Comparison of ENCODE assay signal across 10 cellular contexts in genomic region chr15:94232107-94232506, GRCh38. TPM values are rescaled to one million over a fixed set of nuclear protein-coding genes. Genes with fewer than 3 reads are reported as not detected.
DNase-seq lines count a peak whose midpoint lies in the region; ATAC-seq, FAIRE-seq and TF ChIP-seq lines count a peak whose summit lies in the region.
"Had no signal": no experiment of that assay in that cellular context is flagged by ENCODE, and none has a peak within 500 bp of the region (broad histone marks: within the 10 kb centered on the region; RNA-seq: fewer than 3 reads in every experiment).

No MANE protein-coding gene starts in this region.

- peak overlapping the region; percentile 82 for H3K4me3 Mint-ChIP-seq in progenitor cell of endocrine pancreas (ENCODE audit: low read depth)

- TF ChIP-seq POLR2A in endothelial cell of umbilical vein (IDR thresholded peaks at IDR 0.05; ENCODE audit: low read depth, low read length) (no peak), lower leg skin (IDR thresholded peaks at IDR 0.05) (no peak)

- no peaks in the 10 kb centered on the region for H3K36me3 Mint-ChIP-seq in progenitor cell of endocrine pancreas (ENCODE audit: insufficient read depth)

- TF ChIP-seq CTCF in endothelial cell of umbilical vein (IDR thresholded peaks at IDR 0.05; ENCODE audit: extremely low read depth in 1 of 2, insufficient read depth in 1 of 2, low read depth in 1 of 2, low read length in 2 of 2), result no peak
- no peak for TF ChIP-seq CTCF in progenitor cell of endocrine pancreas (IDR thresholded peaks at IDR 0.05; ENCODE audit: unreplicated experiment)
- TF ChIP-seq CTCF in lower leg skin (IDR thresholded peaks at IDR 0.05), result no peak

- H2AFZ ChIP-seq in endothelial cell of umbilical vein (ENCODE audit: low read depth, low read length), result peak overlapping the region; percentile 15

- dilution Hi-C loops in endothelial cell of umbilical vein (cut with MboI; ENCODE audit: extremely low pct_ligation_motif_present, low sequenced_read_pairs), result no loop called here

- H3K4me3 ChIP-seq in endothelial cell of umbilical vein (replicated peaks in 1 of 3; ENCODE audit: insufficient read depth in 1 of 3, low read depth in 1 of 3, low read length in 3 of 3) (no peak overlapping the region), lower leg skin (ENCODE audit: low read depth, poor library complexity, severe bottlenecking) (no peak overlapping the region), aorta (ENCODE audit: low read length in 2 of 2) (no peak overlapping the region)

- CTCF ChIA-PET in endothelial cell of umbilical vein (lab: Charles Lee), result no interaction called here

- no peaks in the 10 kb centered on the region for H4K20me1 ChIP-seq in endothelial cell of umbilical vein (replicated peaks; ENCODE audit: control insufficient read depth, extremely low read depth, insufficient read depth, low read length)

- H3K27me3 ChIP-seq in endothelial cell of umbilical vein (ENCODE audit: control insufficient read depth in 2 of 2, insufficient read depth in 2 of 2, low read length in 2 of 2), result peaks cover 0 to 4% of the 10 kb centered on the region in 2 experiments
- H3K27me3 ChIP-seq in aorta (ENCODE audit: control insufficient read depth in 1 of 2, insufficient read depth in 2 of 2, low read length in 1 of 2), result no peaks in the 10 kb centered on the region

- H3K9me3 ChIP-seq in endothelial cell of umbilical vein (replicated peaks; ENCODE audit: control insufficient read depth, insufficient read depth, low read length) (no peaks in the 10 kb centered on the region), aorta (ENCODE audit: control insufficient read depth, low read length) (no peaks in the 10 kb centered on the region)

- H3K4me1 ChIP-seq in endothelial cell of umbilical vein (ENCODE audit: control insufficient read depth, extremely low read depth, insufficient read depth, low read length) (no peaks in the 10 kb centered on the region), aorta (ENCODE audit: control insufficient read depth in 1 of 2, insufficient read depth in 2 of 2, low read length in 2 of 2) (no peaks in the 10 kb centered on the region)

- H3K4me2 ChIP-seq in endothelial cell of umbilical vein (ENCODE audit: insufficient read depth, low read length), result no peak overlapping the region

- H3K9ac ChIP-seq in endothelial cell of umbilical vein (replicated peaks; ENCODE audit: extremely low read depth, insufficient read depth, low read length), result no peak overlapping the region

- FAIRE-seq in endothelial cell of umbilical vein (lab: Jason Lieb, UNC), result no peak

- POLR2A ChIA-PET in endothelial cell of umbilical vein (lab: Charles Lee), result no interaction called here

- H3K79me2 ChIP-seq in endothelial cell of umbilical vein (ENCODE audit: control insufficient read depth, insufficient read depth, low read length), result no peaks in the 10 kb centered on the region

- H3K9me1 ChIP-seq in endothelial cell of umbilical vein (replicated peaks; ENCODE audit: control insufficient read depth, extremely low read depth, insufficient read depth, low read length), result no peaks in the 10 kb centered on the region

- no peaks in the 10 kb centered on the region for H3K9me3 Mint-ChIP-seq in progenitor cell of endocrine pancreas (ENCODE audit: low read depth)

- H3K27ac ChIP-seq in endothelial cell of umbilical vein (ENCODE audit: insufficient read depth, low read depth, low read length) (no peak overlapping the region), aorta (ENCODE audit: low read depth in 1 of 2, low read length in 2 of 2) (no peak overlapping the region)

- BruUV-seq in endothelial cell of umbilical vein (replicated peaks; lab: Mats Ljungman, UMichigan), result no TSS peak

- intact Hi-C loops in endothelial cell of umbilical vein (cut with micrococcal nuclease) (loop anchor here (5.0 kb wide), 1 partner anchor 55 kb away; no protein-coding TSS in a partner anchor), lower leg skin (cut with DNase I; ENCODE audit: low total_unique reads) (no loop called here), aorta (cut with DNase I) (no loop called here)

- peak; percentile 12 for DNase-seq in NCI-H345 (lab: John Stamatoyannopoulos, UW)
- no peak for DNase-seq in endothelial cell of umbilical vein (ENCODE audit: low read depth, low spot score)
- no peak for DNase-seq in progenitor cell of endocrine pancreas (ENCODE audit: low spot score, unreplicated experiment)
- DNase-seq in lower leg skin (ENCODE audit: low spot score in 2 of 2), result no peak
- DNase-seq in midbrain (lab: John Stamatoyannopoulos, UW), result no peak
- no peak for DNase-seq in aorta

- WGBS in lower leg skin, 2 donors, result 14 to 24% methylated on average over 9 of the region's 9 CpGs
- 52 to 54% methylated on average over 9 of the region's 9 CpGs for WGBS in aorta, 2 donors

- ATAC-seq in GM18498 (IDR thresholded peaks at IDR 0.05; ENCODE audit: unreplicated experiment), result peak; percentile 7
- ATAC-seq in HG03521 (IDR thresholded peaks at IDR 0.05; ENCODE audit: unreplicated experiment), result no peak
- no peak for ATAC-seq in aorta (ENCODE audit: low FRiP score)

- peaks cover 60% of the 10 kb centered on the region for H3K27me3 Mint-ChIP-seq in progenitor cell of endocrine pancreas

- no peak overlapping the region for H3K27ac Mint-ChIP-seq in progenitor cell of endocrine pancreas

- H3K36me3 ChIP-seq in endothelial cell of umbilical vein (ENCODE audit: control insufficient read depth in 2 of 2, extremely low read depth in 1 of 2, insufficient read depth in 2 of 2, low read length in 2 of 2) (no peaks in the 10 kb centered on the region), aorta (ENCODE audit: control insufficient read depth in 1 of 2, insufficient read depth in 2 of 2, low read length in 1 of 2) (no peaks in the 10 kb centered on the region)

- H3K4me1 Mint-ChIP-seq in progenitor cell of endocrine pancreas (ENCODE audit: low read depth), result peaks cover 7% of the 10 kb centered on the region

TF ChIP-seq in endothelial cell of umbilical vein, 7 proteins besides CTCF, POLR2A, EP300 and RAD21:
- TF ChIP-seq GATA2 (IDR thresholded peaks at IDR 0.05; ENCODE audit: insufficient read depth, insufficient read length, low read depth, low read length), result no peak
- TF ChIP-seq EZH2 (IDR thresholded peaks at IDR 0.05; ENCODE audit: borderline replicate concordance, low read depth, low read length, severe bottlenecking), result no peak
- TF ChIP-seq JUN (IDR thresholded peaks at IDR 0.05; ENCODE audit: borderline replicate concordance, insufficient read depth, insufficient read length, low read depth), result no peak
- TF ChIP-seq POLR2AphosphoS5 (IDR thresholded peaks at IDR 0.05; ENCODE audit: insufficient read depth, low read depth, low read length), result no peak
- TF ChIP-seq MYC (IDR thresholded peaks at IDR 0.05; ENCODE audit: low read depth, low read length), result no peak
- TF ChIP-seq MAX (IDR thresholded peaks at IDR 0.05; ENCODE audit: insufficient read depth, insufficient read length), result no peak
- no peak for TF ChIP-seq FOS (IDR thresholded peaks at IDR 0.05; ENCODE audit: borderline replicate concordance, insufficient read depth, low read length)

RNA-seq across cellular contexts. Expression of gene MCTP2, which starts 0.7 kb away (rescaled TPM):
- total RNA-seq in endothelial cell of umbilical vein (0.75 and 1.6 TPM in 2 replicates), progenitor cell of endocrine pancreas (2.6 and 5.4 TPM in 2 replicates), lower leg skin (10 to 100 TPM; 18.9 to 24.1 (median 20.4) TPM), aorta (1 to 10 TPM; 7.7 to 9.6 TPM)
- polyA plus RNA-seq in endothelial cell of umbilical vein (0.01 TPM in 1 of 2 replicates, not detected in the other), aorta (under 1 TPM; 0.13 to 0.88 TPM)
- 0.03 and 0.10 TPM in 2 replicates for polyA plus RNA-seq in endothelial cell of umbilical vein (2011; cell fraction: cytosol; rRNA removed)
- 0.12 and 0.27 TPM in 2 replicates for polyA plus RNA-seq in endothelial cell of umbilical vein (2011; cell fraction: nucleus; rRNA removed)
- 2.8 and 3.9 TPM in 2 replicates for polyA plus RNA-seq in endothelial cell of umbilical vein (2012)
- polyA minus RNA-seq in endothelial cell of umbilical vein, result 0.17 TPM in 1 of 2 replicates, not detected in the other
- polyA minus RNA-seq in endothelial cell of umbilical vein (2011; cell fraction: cytosol; rRNA and poly(A)+ RNA removed), result 2.5 TPM
- polyA minus RNA-seq in endothelial cell of umbilical vein (2011; cell fraction: nucleus; rRNA and poly(A)+ RNA removed), result 0.05 TPM in 1 of 2 replicates, not detected in the other
- total RNA-seq: LHCN-M2, myocyte had no signal
